ENCODE assay signal across 8 cellular contexts in the genomic region with DNA sequence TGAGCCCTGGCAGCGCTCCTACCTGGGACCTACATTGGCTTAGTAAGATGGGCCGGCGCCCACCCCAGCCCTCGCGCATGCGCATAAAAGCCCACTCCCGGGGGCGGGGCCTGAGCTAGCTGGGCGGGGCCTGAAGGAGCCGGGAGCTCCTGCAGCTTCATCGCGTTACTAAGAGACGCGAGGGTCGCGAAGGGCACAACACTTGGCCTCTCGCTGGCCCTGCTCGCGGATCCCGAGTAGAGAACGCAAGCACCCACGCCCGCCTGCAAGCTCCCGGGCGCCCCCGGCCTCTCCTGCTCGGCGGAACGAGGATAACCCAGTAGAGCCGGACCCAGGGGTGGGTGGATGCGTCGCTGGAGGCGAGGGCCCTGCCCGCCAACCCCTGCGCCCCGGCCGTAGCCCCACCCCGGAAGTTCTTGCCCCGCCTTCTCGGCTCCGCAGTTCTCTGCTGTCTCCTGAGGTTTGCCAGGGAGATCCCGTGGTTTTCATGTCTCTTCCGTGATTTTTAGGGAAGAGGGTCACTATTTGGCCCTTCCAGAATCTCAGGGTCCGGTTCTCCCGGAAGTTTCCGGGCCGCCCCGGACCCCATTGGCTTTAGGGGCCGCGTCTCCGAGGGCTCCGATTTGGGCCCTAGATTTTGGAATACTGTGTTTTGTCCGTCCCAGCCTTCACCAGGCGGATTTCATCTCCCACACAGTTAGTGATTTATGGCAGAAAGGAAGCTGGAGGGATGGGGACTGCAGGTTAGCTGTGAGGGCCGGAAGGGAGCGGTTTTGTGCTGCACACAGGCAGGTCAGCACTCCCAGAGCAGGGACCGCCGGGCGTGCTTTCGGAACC. TPM values are rescaled to one million over a fixed set of nuclear protein-coding genes. Genes with fewer than 3 reads are reported as not detected.
DNase-seq lines count a peak whose midpoint lies in the region; ATAC-seq and TF ChIP-seq lines count a peak whose summit lies in the region.

A gene with protein sequence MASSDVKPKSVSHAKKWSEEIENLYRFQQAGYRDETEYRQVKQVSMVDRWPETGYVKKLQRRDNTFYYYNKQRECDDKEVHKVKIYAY (plus strand): TSS at position 168 of the 837 bp plus-strand sequence. CDS start 7,081 bp downstream, outside the sequence.

- no peaks in the 10 kb centered on the region for H4K20me1 ChIP-seq in BLaER1

- peak within 1 kb of the TSS; percentile 86 for H3K9ac ChIP-seq in BLaER1

- H3K36me3 Mint-ChIP-seq in activated CD4-positive, alpha-beta T cell treated with anti-CD3 and anti-CD28 coated beads, Interleukin-2, amount 10 ng/mL, durations not matched to agents 24 days and 14 days (ENCODE audit: low read depth), result no peaks in the 10 kb centered on the region

- H3K4me3 Mint-ChIP-seq in activated CD4-positive, alpha-beta T cell treated with anti-CD3 and anti-CD28 coated beads, Interleukin-2, amount 10 ng/mL, durations not matched to agents 24 days and 14 days, result peak within 1 kb of the TSS; percentile 93

- peak within 1 kb of the TSS; percentile 96 for H3K27ac Mint-ChIP-seq in activated CD4-positive, alpha-beta T cell treated with anti-CD3 and anti-CD28 coated beads, Interleukin-2, amount 10 ng/mL, durations not matched to agents 24 days and 14 days

- H3K36me3 ChIP-seq in BLaER1, result no peaks in the 10 kb centered on the region

- H3K27me3 Mint-ChIP-seq in activated CD4-positive, alpha-beta T cell treated with anti-CD3 and anti-CD28 coated beads, Interleukin-2, amount 10 ng/mL, durations not matched to agents 24 days and 14 days, result no peaks in the 10 kb centered on the region

- peaks cover 18% of the 10 kb centered on the region for H3K4me1 Mint-ChIP-seq in activated CD4-positive, alpha-beta T cell treated with anti-CD3 and anti-CD28 coated beads, Interleukin-2, amount 10 ng/mL, durations not matched to agents 24 days and 14 days

- H3K9me3 Mint-ChIP-seq in activated CD4-positive, alpha-beta T cell treated with anti-CD3 and anti-CD28 coated beads, Interleukin-2, amount 10 ng/mL, durations not matched to agents 24 days and 14 days, result no peaks in the 10 kb centered on the region

- ATAC-seq in GM19324 (IDR thresholded peaks at IDR 0.05; ENCODE audit: low FRiP score, unreplicated experiment) (peak; percentile 83), HG03460 (IDR thresholded peaks at IDR 0.05; ENCODE audit: unreplicated experiment) (peak; percentile 83)

- no peaks in the 10 kb centered on the region for H3K9me3 ChIP-seq in BLaER1

- no peaks in the 10 kb centered on the region for H3K27me3 ChIP-seq in BLaER1

- H3K4me3 ChIP-seq in BLaER1 (peak within 1 kb of the TSS; percentile 79), coronary artery (peak within 1 kb of the TSS; percentile 81)

- DNase-seq in NCI-H524 treated with DMSO at 0.1 percent for 48 hours (lab: John Stamatoyannopoulos, UW), result peak; percentile 48
- DNase-seq in activated CD4-positive, alpha-beta T cell treated with anti-CD3 and anti-CD28 coated beads, Interleukin-2, amount 10 ng/mL, durations not matched to agents 24 days and 14 days, result peak; percentile 98
- peak; percentile 95 for DNase-seq in coronary artery (ENCODE audit: low spot score)
- peak; percentile 98 for DNase-seq in left kidney (ENCODE audit: low read depth, low spot score)
- DNase-seq in stimulated activated CD4-positive, alpha-beta T cell treated with anti-CD3 and anti-CD28 coated beads, Interleukin-1b, Interleukin-23, amount 100 ng/mL, for 48 hours, result peak; percentile 93

- H3K27ac ChIP-seq in BLaER1 (peak within 1 kb of the TSS; percentile 92), coronary artery (peak within 1 kb of the TSS; percentile 92 to 96)

- TF ChIP-seq CTCF in coronary artery (IDR thresholded peaks at IDR 0.05), result no peak

- H3K4me1 ChIP-seq in BLaER1, result peaks cover 17% of the 10 kb centered on the region

- intact Hi-C loops in activated CD4-positive, alpha-beta T cell treated with anti-CD3 and anti-CD28 coated beads, Interleukin-2, amount 10 ng/mL, durations not matched to agents 24 days and 14 days (cut with micrococcal nuclease), result loop anchor here (1.0 to 10.0 kb wide), 5 partner anchors 81 to 395 kb away; a partner anchor contains a TSS

- peak within 1 kb of the TSS; percentile 83 for H3K4me2 ChIP-seq in BLaER1

RNA-seq across cellular contexts. Expression of the gene that starts here (rescaled TPM):
- total RNA-seq in activated CD4-positive, alpha-beta T cell treated with anti-CD3 and anti-CD28 coated beads, Interleukin-2, amount 10 ng/mL, durations not matched to agents 24 days and 14 days, result not detected in 2 replicates

Comparison
In these comparisons a context has a peak if more than half of its experiments do, and no peak if none do; other contexts are left out.
1. Peak in every context shown above with its lines: DNase-seq, ATAC-seq, H3K4me3 ChIP-seq and H3K27ac ChIP-seq.
2. Peak in DNase-seq in activated CD4-positive, alpha-beta T cell treated with anti-CD3 and anti-CD28 coated beads, Interleukin-2, amount 10 ng/mL, durations not matched to agents 24 days and 14 days; RNA of the gene not detected or under 1 TPM.
3. DNase-seq: peak in every context shown above with its lines; median percentile 98 in activated CD4-positive, alpha-beta T cell treated with anti-CD3 and anti-CD28 coated beads, Interleukin-2, amount 10 ng/mL, durations not matched to agents 24 days and 14 days; 98 in left kidney; 95 in coronary artery; 93 in stimulated activated CD4-positive, alpha-beta T cell treated with anti-CD3 and anti-CD28 coated beads, Interleukin-1b, Interleukin-23, amount 100 ng/mL, for 48 hours; 48 in NCI-H524 treated with DMSO at 0.1 percent for 48 hours.